ENCODE assay signal across 17 cellular contexts in genomic region chr17:48459070-48459469, GRCh38. TPM values are rescaled to one million over a fixed set of nuclear protein-coding genes. Genes with fewer than 3 reads are reported as not detected.
"Had no signal": no experiment of that assay in that cellular context is flagged by ENCODE, and none has a peak within 500 bp of the region (broad histone marks: within the 10 kb centered on the region; RNA-seq: fewer than 3 reads in every experiment).

No MANE protein-coding gene starts in this region.

- H3K4me3 Mint-ChIP-seq: naive thymus-derived CD4-positive, alpha-beta T cell; stimulated activated naive B cell treated with anti-CD40 and anti-IgM and Interleukin-4, amounts not matched to agents 10 μg/mL and 1 μg/mL and 100 μg/mL, for 72 hours; type B pancreatic cell had no signal

- H3K36me3 Mint-ChIP-seq: stimulated activated naive B cell treated with anti-CD40 and anti-IgM and Interleukin-4, amounts not matched to agents 10 μg/mL and 1 μg/mL and 100 μg/mL, for 72 hours; type B pancreatic cell had no signal

- H3K27ac Mint-ChIP-seq: naive thymus-derived CD4-positive, alpha-beta T cell; progenitor cell of endocrine pancreas; stimulated activated naive B cell treated with anti-CD40 and anti-IgM and Interleukin-4, amounts not matched to agents 10 μg/mL and 1 μg/mL and 100 μg/mL, for 72 hours; type B pancreatic cell had no signal

- H3K9me3 Mint-ChIP-seq: naive thymus-derived CD4-positive, alpha-beta T cell had no signal

- ATAC-seq: heart left ventricle; left lobe of liver; naive thymus-derived CD4-positive, alpha-beta T cell; right cardiac atrium had no signal

- DNase-seq: activated CD8-positive, alpha-beta memory T cell treated with anti-CD3 and anti-CD28 coated beads, Interleukin-2, amount 50 U/mL, for 48 hours; activated effector memory CD4-positive, alpha-beta T cell treated with anti-CD3 and anti-CD28 coated beads, Interleukin-2, amount 50 U/mL, for 16 hours; aorta; esophagus squamous epithelium; foreskin fibroblast; heart left ventricle; mammary epithelial cell; naive thymus-derived CD4-positive, alpha-beta T cell; nucleus accumbens; right cardiac atrium; SJCRH30; small intestine; stimulated activated naive B cell treated with anti-CD40 and anti-IgM and Interleukin-4, amounts not matched to agents 10 μg/mL and 1 μg/mL and 100 μg/mL, for 72 hours; T-helper 9 cell had no signal

RNA-seq across cellular contexts. Expression of gene SKAP1, which starts 29.1 kb away (rescaled TPM):
- total RNA-seq: mammary epithelial cell, SJCRH30 had no signal
